In the genomic region with DNA sequence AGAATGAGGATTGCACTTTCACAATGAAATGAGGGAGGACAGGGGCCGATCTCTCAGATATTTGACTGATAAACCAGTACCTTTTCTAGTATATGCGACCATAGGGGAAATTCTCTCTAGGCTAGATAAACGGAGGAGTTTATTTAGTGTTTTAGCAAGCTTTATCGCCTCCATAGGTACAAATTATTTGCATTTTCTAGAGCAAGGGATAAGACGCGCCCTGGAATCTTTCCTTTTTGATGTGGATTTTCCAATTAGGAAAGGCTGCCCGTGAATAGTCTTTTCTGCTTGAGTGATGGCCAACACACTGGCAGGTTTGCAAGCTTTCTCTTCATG, we compare ENCODE assay signal across 8 cellular contexts. TPM values are rescaled to one million over a fixed set of nuclear protein-coding genes. Genes with fewer than 3 reads are reported as not detected.
DNase-seq lines count a peak whose midpoint lies in the region; ATAC-seq and TF ChIP-seq lines count a peak whose summit lies in the region.

No MANE protein-coding gene starts in this region.

- TF ChIP-seq EP300 in suprapubic skin (IDR thresholded peaks at IDR 0.05): no peak

- H3K27me3 ChIP-seq in suprapubic skin: no peaks in the 10 kb centered on the region

- intact Hi-C loops in activated CD8-positive, alpha-beta T cell treated with anti-CD3 and anti-CD28 coated beads for 36 hours (cut with micrococcal nuclease): no loop called here

- DNase-seq in T-helper 2 cell treated with Interferon-gamma antibody and Interleukin-4, amounts not matched to agents 5 μg/mL and 100 μg/mL, for 36 hours (ENCODE audit: low spot score): no peak
- DNase-seq in T-helper 2 cell: no peak
- DNase-seq in activated CD8-positive, alpha-beta T cell treated with anti-CD3 and anti-CD28 coated beads for 36 hours: no peak
- DNase-seq in immature natural killer cell: no peak
- no peak for DNase-seq in suprapubic skin (ENCODE audit: low spot score in 2 of 2)
- DNase-seq in omental fat pad (ENCODE audit: low spot score): no peak
- DNase-seq in SK-N-DZ (ENCODE audit: low spot score): no peak

- no peak overlapping the region for H3K27ac ChIP-seq in suprapubic skin

- H3K4me1 Mint-ChIP-seq in T-helper 2 cell treated with Interferon-gamma antibody and Interleukin-4, amounts not matched to agents 5 μg/mL and 100 μg/mL, for 36 hours (ENCODE audit: low read depth): peaks cover 14% of the 10 kb centered on the region
- peaks cover 6% of the 10 kb centered on the region for H3K4me1 Mint-ChIP-seq in activated CD8-positive, alpha-beta T cell treated with anti-CD3 and anti-CD28 coated beads for 36 hours (ENCODE audit: low read depth)
- H3K4me1 Mint-ChIP-seq in immature natural killer cell: peaks cover 12 to 18% of the 10 kb centered on the region in 2 donors

- no peaks in the 10 kb centered on the region for H3K9me3 ChIP-seq in suprapubic skin

- no peaks in the 10 kb centered on the region for H3K9me3 Mint-ChIP-seq in T-helper 2 cell treated with Interferon-gamma antibody and Interleukin-4, amounts not matched to agents 5 μg/mL and 100 μg/mL, for 36 hours
- H3K9me3 Mint-ChIP-seq in activated CD8-positive, alpha-beta T cell treated with anti-CD3 and anti-CD28 coated beads for 36 hours: no peaks in the 10 kb centered on the region
- no peaks in the 10 kb centered on the region for H3K9me3 Mint-ChIP-seq in immature natural killer cell

- CTCF ChIA-PET in activated CD8-positive, alpha-beta T cell treated with anti-CD3 and anti-CD28 coated beads for 36 hours (lab: Charles Lee): interaction anchor here (0.6 to 2.6 kb wide), 5 partner anchors 9 to 400 kb away, joined by 3 to 25 read pairs (median 4); a partner anchor contains a TSS

- H3K4me3 ChIP-seq in suprapubic skin: peak overlapping the region; percentile 88

- no peak for TF ChIP-seq CTCF in activated CD8-positive, alpha-beta T cell treated with anti-CD3 and anti-CD28 coated beads for 36 hours (IDR thresholded peaks at IDR 0.05)
- TF ChIP-seq CTCF in suprapubic skin (IDR thresholded peaks at IDR 0.05) (no peak), omental fat pad (IDR thresholded peaks at IDR 0.05) (no peak)

- POLR2A ChIA-PET in activated CD8-positive, alpha-beta T cell treated with anti-CD3 and anti-CD28 coated beads for 36 hours (lab: Charles Lee): interaction anchor here (2.2 kb wide), 1 partner anchor 9 kb away, joined by 13 read pairs; no protein-coding TSS in a partner anchor

- H3K4me3 Mint-ChIP-seq in T-helper 2 cell treated with Interferon-gamma antibody and Interleukin-4, amounts not matched to agents 5 μg/mL and 100 μg/mL, for 36 hours: peak overlapping the region; percentile 97
- H3K4me3 Mint-ChIP-seq in activated CD8-positive, alpha-beta T cell treated with anti-CD3 and anti-CD28 coated beads for 36 hours: peak overlapping the region; percentile 96
- peak overlapping the region; percentile 96 to 100 (median 99) for H3K4me3 Mint-ChIP-seq in immature natural killer cell

- H3K4me1 ChIP-seq in suprapubic skin: peaks cover 10% of the 10 kb centered on the region

- H3K36me3 Mint-ChIP-seq in T-helper 2 cell treated with Interferon-gamma antibody and Interleukin-4, amounts not matched to agents 5 μg/mL and 100 μg/mL, for 36 hours (ENCODE audit: low read depth): no peaks in the 10 kb centered on the region
- H3K36me3 Mint-ChIP-seq in activated CD8-positive, alpha-beta T cell treated with anti-CD3 and anti-CD28 coated beads for 36 hours (ENCODE audit: low read depth): peaks cover under 1% of the 10 kb centered on the region
- no peaks in the 10 kb centered on the region for H3K36me3 Mint-ChIP-seq in immature natural killer cell

- WGBS in suprapubic skin: 21% methylated on average over 7 of the region's 7 CpGs

- ATAC-seq in activated CD8-positive, alpha-beta T cell treated with anti-CD3 and anti-CD28 coated beads for 36 hours: no peak
- ATAC-seq in GM21515 (IDR thresholded peaks at IDR 0.05; ENCODE audit: unreplicated experiment): no peak
- no peak for ATAC-seq in omental fat pad (ENCODE audit: low FRiP score)

- H3K27me3 Mint-ChIP-seq in T-helper 2 cell treated with Interferon-gamma antibody and Interleukin-4, amounts not matched to agents 5 μg/mL and 100 μg/mL, for 36 hours (ENCODE audit: low read depth): peaks cover 8% of the 10 kb centered on the region
- H3K27me3 Mint-ChIP-seq in activated CD8-positive, alpha-beta T cell treated with anti-CD3 and anti-CD28 coated beads for 36 hours: no peaks in the 10 kb centered on the region
- peaks cover 0 to 13% (median 9%) of the 10 kb centered on the region in 3 donors for H3K27me3 Mint-ChIP-seq in immature natural killer cell (ENCODE audit: low read depth in 3 of 3)

- H3K27ac Mint-ChIP-seq in T-helper 2 cell treated with Interferon-gamma antibody and Interleukin-4, amounts not matched to agents 5 μg/mL and 100 μg/mL, for 36 hours: peak overlapping the region; percentile 87
- H3K27ac Mint-ChIP-seq in activated CD8-positive, alpha-beta T cell treated with anti-CD3 and anti-CD28 coated beads for 36 hours: peak overlapping the region; percentile 81
- peak overlapping the region; percentile 88 to 98 (median 96) for H3K27ac Mint-ChIP-seq in immature natural killer cell

- TF ChIP-seq POLR2A in suprapubic skin (IDR thresholded peaks at IDR 0.05): no peak

- H3K36me3 ChIP-seq in suprapubic skin: no peaks in the 10 kb centered on the region

RNA-seq across cellular contexts. Expression of a gene that starts 0.4 kb away (rescaled TPM):
- total RNA-seq in activated CD8-positive, alpha-beta T cell treated with anti-CD3 and anti-CD28 coated beads for 36 hours: 1 to 10 TPM; 1.3 to 2.0 TPM
- polyA plus RNA-seq in immature natural killer cell: 1 to 10 TPM; 1.4 to 4.1 (median 2.3) TPM
- total RNA-seq in suprapubic skin: 1 to 10 TPM; 1.8 to 8.5 (median 4.7) TPM
- 1 to 10 TPM in 3 of 4 donors, under 1 TPM in 1; 0.24 to 3.3 (median 2.6) TPM for total RNA-seq in omental fat pad
- polyA plus RNA-seq in SK-N-DZ (2014; cell fraction: cytosol; rRNA removed): 17.1 and 21.5 TPM in 2 replicates
- 8.2 and 12.3 TPM in 2 replicates for polyA plus RNA-seq in SK-N-DZ (2014; cell fraction: nucleus; rRNA removed)

RNA-seq across cellular contexts. Expression of a gene that starts 10.1 kb away (rescaled TPM):
- total RNA-seq in activated CD8-positive, alpha-beta T cell treated with anti-CD3 and anti-CD28 coated beads for 36 hours: 10 to 100 TPM; 16.2 to 16.5 TPM
- polyA plus RNA-seq in immature natural killer cell: 10 to 100 TPM in 2 of 3 donors, 1 to 10 TPM in 1; 4.6 to 15.2 (median 13.1) TPM
- 10 to 100 TPM; 10.5 to 15.4 (median 12.7) TPM for total RNA-seq in suprapubic skin
- 10 to 100 TPM in 3 of 4 donors, 1 to 10 TPM in 1; 6.8 to 12.1 (median 10.7) TPM for total RNA-seq in omental fat pad
- 26.8 and 31.6 TPM in 2 replicates for polyA plus RNA-seq in SK-N-DZ (2014; cell fraction: cytosol; rRNA removed)
- 11.8 and 12.5 TPM in 2 replicates for polyA plus RNA-seq in SK-N-DZ (2014; cell fraction: nucleus; rRNA removed)
